38 cellular contexts compared by ENCODE assay signal in the genomic region with DNA sequence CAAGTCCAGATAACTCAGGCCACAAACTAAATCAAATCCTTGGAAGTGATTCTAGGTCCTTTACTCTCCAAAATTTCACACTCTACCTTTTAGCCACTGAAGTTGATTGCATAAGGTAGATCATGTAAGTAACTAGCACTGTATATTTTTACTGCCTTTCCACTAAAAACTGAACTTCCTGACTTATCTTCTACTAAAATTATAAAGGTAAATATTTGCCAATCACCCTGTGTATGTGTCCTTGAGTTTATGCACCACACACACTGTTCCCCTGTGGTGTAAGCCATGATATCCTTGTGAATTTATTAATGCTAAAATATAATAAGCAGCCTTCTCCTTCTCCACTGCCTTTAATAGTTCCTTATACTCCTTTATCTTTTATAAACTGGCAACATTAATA. TPM values are rescaled to one million over a fixed set of nuclear protein-coding genes. Genes with fewer than 3 reads are reported as not detected.
"Had no signal": no experiment of that assay in that cellular context is flagged by ENCODE, and none has a peak within 500 bp of the region (broad histone marks: within the 10 kb centered on the region; RNA-seq: fewer than 3 reads in every experiment).

No MANE protein-coding gene starts in this region.

- H3K9me3 ChIP-seq: adrenal gland had no signal

- H3K27me3 ChIP-seq: adrenal gland, cardiac muscle cell had no signal

- H3K9me3 Mint-ChIP-seq: activated CD4-positive, alpha-beta memory T cell treated with anti-CD3 and anti-CD28 coated beads, Interleukin-2, amount 10 ng/mL, durations not matched to agents 7 days and 5 days; activated CD4-positive, alpha-beta T cell treated with anti-CD3 and anti-CD28 coated beads, Interleukin-2, amount 10 ng/mL, durations not matched to agents 7 days and 5 days; activated naive CD4-positive, alpha-beta T cell treated with anti-CD3 and anti-CD28 coated beads, Interleukin-2, amount 10 ng/mL, durations not matched to agents 7 days and 5 days; activated naive CD4-positive, alpha-beta T cell treated with anti-CD3 and anti-CD28 coated beads, Interleukin-2, amount 50 U/mL, for 24 hours; activated naive CD8-positive, alpha-beta T cell treated with anti-CD3 and anti-CD28 coated beads for 36 hours; activated T-cell treated with anti-CD3 and anti-CD28 coated beads, Interleukin-2, amount 50 U/mL, for 24 hours; activated T-helper 2 cell treated with anti-CD3 and anti-CD28 coated beads, Interferon-gamma antibody, Interleukin-2, Interleukin-4, amounts not matched to agents 10 μg/mL and 5 μg/mL and 100 μg/mL, durations not matched to agents 14 hours and 24 hours and 36 hours; brain; central memory CD8-positive, alpha-beta T cell; T-helper 1 cell treated with Interleukin-12 subunit alpha and Interleukin-12 subunit beta and Interleukin-4 antibody, amounts not matched to agents 30 μg/mL and 1 μg/mL, for 36 hours; T-helper 2 cell treated with Interferon-gamma antibody and Interleukin-4, amounts not matched to agents 5 μg/mL and 100 μg/mL, for 36 hours; WTC11 had no signal

- H3K4me3 Mint-ChIP-seq: activated CD4-positive, alpha-beta memory T cell treated with anti-CD3 and anti-CD28 coated beads, Interleukin-2, amount 10 ng/mL, durations not matched to agents 7 days and 5 days; activated CD4-positive, alpha-beta T cell treated with anti-CD3 and anti-CD28 coated beads for 36 hours; activated CD4-positive, alpha-beta T cell treated with anti-CD3 and anti-CD28 coated beads, Interleukin-2, amount 10 ng/mL, durations not matched to agents 7 days and 5 days; activated CD8-positive, alpha-beta memory T cell treated with anti-CD3 and anti-CD28 coated beads, Interleukin-2, amount 10 ng/mL, durations not matched to agents 7 days and 5 days; activated CD8-positive, alpha-beta T cell treated with anti-CD3 and anti-CD28 coated beads, Interleukin-2, amount 10 ng/mL, durations not matched to agents 7 days and 5 days; activated naive CD4-positive, alpha-beta T cell treated with anti-CD3 and anti-CD28 coated beads, Interleukin-2, amount 10 ng/mL, durations not matched to agents 7 days and 5 days; activated naive CD4-positive, alpha-beta T cell treated with anti-CD3 and anti-CD28 coated beads, Interleukin-2, amount 50 U/mL, for 24 hours; activated naive CD8-positive, alpha-beta T cell treated with anti-CD3 and anti-CD28 coated beads for 36 hours; activated T-cell treated with anti-CD3 and anti-CD28 coated beads, Interleukin-2, amount 50 U/mL, for 24 hours; brain; central memory CD8-positive, alpha-beta T cell; T-helper 1 cell treated with Interleukin-12 subunit alpha and Interleukin-12 subunit beta and Interleukin-4 antibody, amounts not matched to agents 30 μg/mL and 1 μg/mL, for 36 hours; T-helper 2 cell treated with Interferon-gamma antibody and Interleukin-4, amounts not matched to agents 5 μg/mL and 100 μg/mL, for 36 hours; WTC11 had no signal

- DNase-seq: activated CD4-positive, alpha-beta memory T cell treated with anti-CD3 and anti-CD28 coated beads, Interleukin-2, amount 10 ng/mL, durations not matched to agents 7 days and 5 days; activated CD4-positive, alpha-beta T cell treated with anti-CD3 and anti-CD28 coated beads for 1 hour; activated CD4-positive, alpha-beta T cell treated with anti-CD3 and anti-CD28 coated beads for 36 hours; activated CD4-positive, alpha-beta T cell treated with anti-CD3 and anti-CD28 coated beads for 48 hours; activated CD4-positive, alpha-beta T cell treated with anti-CD3 and anti-CD28 coated beads, Interleukin-2, amount 10 ng/mL, durations not matched to agents 7 days and 5 days; activated CD4-positive, alpha-beta T cell treated with anti-CD3 and anti-CD28 coated beads, Interleukin-2, amount 50 U/mL, for 48 hours; activated CD4-positive, CD25-positive, alpha-beta regulatory T cell; activated CD8-positive, alpha-beta memory T cell treated with anti-CD3 and anti-CD28 coated beads for 24 hours; activated CD8-positive, alpha-beta memory T cell treated with anti-CD3 and anti-CD28 coated beads, Interleukin-2, amount 10 ng/mL, durations not matched to agents 7 days and 5 days; activated CD8-positive, alpha-beta memory T cell treated with anti-CD3 and anti-CD28 coated beads, Interleukin-2, amount 50 U/mL, for 48 hours; activated CD8-positive, alpha-beta T cell treated with anti-CD3 and anti-CD28 coated beads, Interleukin-2, amount 10 ng/mL, durations not matched to agents 7 days and 5 days; activated effector memory CD4-positive, alpha-beta T cell treated with Interleukin-2 at 50 U/mL for 16 hours; activated gamma-delta T cell; activated naive CD4-positive, alpha-beta T cell treated with anti-CD3 and anti-CD28 coated beads, Interleukin-2, amount 10 ng/mL, durations not matched to agents 7 days and 5 days; activated naive CD4-positive, alpha-beta T cell treated with Interleukin-2 at 50 U/mL for 16 hours; activated naive CD8-positive, alpha-beta T cell treated with anti-CD3 and anti-CD28 coated beads for 36 hours; activated T-cell treated with anti-CD3 and anti-CD28 coated beads, Interleukin-2, amount 50 U/mL, for 24 hours; activated T-cell treated with anti-CD3 and anti-CD28 coated beads, Interleukin-2, amount 50 U/mL, for 48 hours; adrenal gland; amniotic stem cell; aorta; caudate nucleus; cerebellar nuclear complex; T-helper 1 cell; T-helper 2 cell; T-helper 9 cell; WERI-Rb-1 had no signal

- ATAC-seq: activated CD4-positive, alpha-beta T cell treated with anti-CD3 and anti-CD28 coated beads for 36 hours; activated CD4-positive, CD25-positive, alpha-beta regulatory T cell treated with anti-CD3 and anti-CD28 coated beads, Interleukin-2, amount 50 U/mL, for 24 hours; activated CD8-positive, alpha-beta memory T cell treated with anti-CD3 and anti-CD28 coated beads, Interleukin-2, amount 10 ng/mL, durations not matched to agents 7 days and 5 days; activated CD8-positive, alpha-beta T cell treated with anti-CD3 and anti-CD28 coated beads, Interleukin-2, amount 10 ng/mL, durations not matched to agents 7 days and 5 days; WTC11 had no signal

- H3K27ac Mint-ChIP-seq: activated CD4-positive, alpha-beta memory T cell treated with anti-CD3 and anti-CD28 coated beads, Interleukin-2, amount 10 ng/mL, durations not matched to agents 7 days and 5 days; activated CD4-positive, alpha-beta T cell treated with anti-CD3 and anti-CD28 coated beads for 36 hours; activated CD4-positive, alpha-beta T cell treated with anti-CD3 and anti-CD28 coated beads, Interleukin-2, amount 10 ng/mL, durations not matched to agents 7 days and 5 days; activated CD8-positive, alpha-beta memory T cell treated with anti-CD3 and anti-CD28 coated beads, Interleukin-2, amount 10 ng/mL, durations not matched to agents 7 days and 5 days; activated CD8-positive, alpha-beta T cell treated with anti-CD3 and anti-CD28 coated beads, Interleukin-2, amount 10 ng/mL, durations not matched to agents 7 days and 5 days; activated naive CD4-positive, alpha-beta T cell treated with anti-CD3 and anti-CD28 coated beads, Interleukin-2, amount 10 ng/mL, durations not matched to agents 7 days and 5 days; activated naive CD4-positive, alpha-beta T cell treated with anti-CD3 and anti-CD28 coated beads, Interleukin-2, amount 50 U/mL, for 24 hours; activated naive CD8-positive, alpha-beta T cell treated with anti-CD3 and anti-CD28 coated beads for 36 hours; activated T-cell treated with anti-CD3 and anti-CD28 coated beads, Interleukin-2, amount 50 U/mL, for 24 hours; activated T-helper 2 cell treated with anti-CD3 and anti-CD28 coated beads, Interferon-gamma antibody, Interleukin-2, Interleukin-4, amounts not matched to agents 10 μg/mL and 5 μg/mL and 100 μg/mL, durations not matched to agents 14 hours and 24 hours and 36 hours; brain; T-helper 1 cell treated with Interleukin-12 subunit alpha and Interleukin-12 subunit beta and Interleukin-4 antibody, amounts not matched to agents 30 μg/mL and 1 μg/mL, for 36 hours; T-helper 2 cell treated with Interferon-gamma antibody and Interleukin-4, amounts not matched to agents 5 μg/mL and 100 μg/mL, for 36 hours; WTC11 had no signal

- H3K27me3 Mint-ChIP-seq: activated CD4-positive, alpha-beta memory T cell treated with anti-CD3 and anti-CD28 coated beads, Interleukin-2, amount 10 ng/mL, durations not matched to agents 7 days and 5 days; activated CD4-positive, alpha-beta T cell treated with anti-CD3 and anti-CD28 coated beads for 36 hours; activated CD4-positive, alpha-beta T cell treated with anti-CD3 and anti-CD28 coated beads, Interleukin-2, amount 10 ng/mL, durations not matched to agents 7 days and 5 days; activated CD8-positive, alpha-beta memory T cell treated with anti-CD3 and anti-CD28 coated beads, Interleukin-2, amount 10 ng/mL, durations not matched to agents 7 days and 5 days; activated naive CD4-positive, alpha-beta T cell treated with anti-CD3 and anti-CD28 coated beads, Interleukin-2, amount 10 ng/mL, durations not matched to agents 7 days and 5 days; activated naive CD4-positive, alpha-beta T cell treated with anti-CD3 and anti-CD28 coated beads, Interleukin-2, amount 50 U/mL, for 24 hours; activated naive CD8-positive, alpha-beta T cell treated with anti-CD3 and anti-CD28 coated beads for 36 hours; brain; central memory CD8-positive, alpha-beta T cell had no signal

- H3K4me1 Mint-ChIP-seq: activated CD4-positive, alpha-beta memory T cell treated with anti-CD3 and anti-CD28 coated beads, Interleukin-2, amount 10 ng/mL, durations not matched to agents 7 days and 5 days; activated CD4-positive, alpha-beta T cell treated with anti-CD3 and anti-CD28 coated beads for 36 hours; activated CD4-positive, alpha-beta T cell treated with anti-CD3 and anti-CD28 coated beads, Interleukin-2, amount 10 ng/mL, durations not matched to agents 7 days and 5 days; activated CD8-positive, alpha-beta memory T cell treated with anti-CD3 and anti-CD28 coated beads, Interleukin-2, amount 10 ng/mL, durations not matched to agents 7 days and 5 days; activated naive CD4-positive, alpha-beta T cell treated with anti-CD3 and anti-CD28 coated beads, Interleukin-2, amount 10 ng/mL, durations not matched to agents 7 days and 5 days; activated naive CD4-positive, alpha-beta T cell treated with anti-CD3 and anti-CD28 coated beads, Interleukin-2, amount 50 U/mL, for 24 hours; activated naive CD8-positive, alpha-beta T cell treated with anti-CD3 and anti-CD28 coated beads for 36 hours; brain; central memory CD8-positive, alpha-beta T cell had no signal

- H3K27ac ChIP-seq: adrenal gland, cardiac muscle cell, WERI-Rb-1 had no signal

- H3K4me3 ChIP-seq: adrenal gland, cardiac muscle cell had no signal

- H3K36me3 Mint-ChIP-seq: activated CD8-positive, alpha-beta memory T cell treated with anti-CD3 and anti-CD28 coated beads, Interleukin-2, amount 10 ng/mL, durations not matched to agents 7 days and 5 days; activated naive CD4-positive, alpha-beta T cell treated with anti-CD3 and anti-CD28 coated beads, Interleukin-2, amount 10 ng/mL, durations not matched to agents 7 days and 5 days; activated naive CD4-positive, alpha-beta T cell treated with anti-CD3 and anti-CD28 coated beads, Interleukin-2, amount 50 U/mL, for 24 hours; activated naive CD8-positive, alpha-beta T cell treated with anti-CD3 and anti-CD28 coated beads for 36 hours had no signal

- H3K4me1 ChIP-seq: adrenal gland had no signal

- H3K36me3 ChIP-seq: adrenal gland, cardiac muscle cell, WERI-Rb-1 had no signal

- FAIRE-seq: bronchial epithelial cell, TTC549 had no signal

RNA-seq across cellular contexts. Expression of a gene that starts 25.6 kb away (rescaled TPM):
- total RNA-seq: activated CD4-positive, alpha-beta T cell treated with anti-CD3 and anti-CD28 coated beads, Interleukin-2, amount 10 ng/mL, durations not matched to agents 7 days and 5 days; activated CD8-positive, alpha-beta memory T cell treated with anti-CD3 and anti-CD28 coated beads, Interleukin-2, amount 10 ng/mL, durations not matched to agents 7 days and 5 days; activated CD8-positive, alpha-beta T cell treated with anti-CD3 and anti-CD28 coated beads, Interleukin-2, amount 10 ng/mL, durations not matched to agents 7 days and 5 days had no signal
